12 cellular contexts compared by ENCODE assay signal in genomic region chr1:48726557-48726956, GRCh38. TPM values are rescaled to one million over a fixed set of nuclear protein-coding genes. Genes with fewer than 3 reads are reported as not detected.
A peak's percentile ranks its signal among the peaks of the same experiment; 100 is the strongest.
DNase-seq lines count a peak whose midpoint lies in the region; ATAC-seq and TF ChIP-seq lines count a peak whose summit lies in the region.
"Had no signal": no experiment of that assay in that cellular context is flagged by ENCODE, and none has a peak within 500 bp of the region (broad histone marks: within the 10 kb centered on the region; RNA-seq: fewer than 3 reads in every experiment).

No MANE protein-coding gene starts in this region.

- H3K4me3 Mint-ChIP-seq in Caco-2 (ENCODE audit: unreplicated experiment) (no peak overlapping the region), endothelial cell (ENCODE audit: unreplicated experiment) (no peak overlapping the region)
- H3K4me3 Mint-ChIP-seq: CD4-positive, alpha-beta memory T cell had no signal

- H3K27me3 Mint-ChIP-seq in Caco-2 (ENCODE audit: insufficient read depth, unreplicated experiment) (peaks cover 3% of the 10 kb centered on the region), endothelial cell (ENCODE audit: unreplicated experiment) (peaks cover 3% of the 10 kb centered on the region)

- BruUV-seq in Caco-2 (replicated peaks; lab: Mats Ljungman, UMichigan), result no TSS peak

- H3K4me1 ChIP-seq in Caco-2, result no peaks in the 10 kb centered on the region
- H3K4me1 ChIP-seq: A549, BE2C, HAP-1 had no signal

- DNase-seq in HuH-7 (ENCODE audit: low spot score) (no peak), Caco-2 (no peak), Right ventricle myocardium superior (no peak), endothelial cell (ENCODE audit: low spot score) (no peak)
- DNase-seq: BE2C; CD4-positive, alpha-beta memory T cell; GF-D8 had no signal

- no peaks in the 10 kb centered on the region for H3K27me3 ChIP-seq in Caco-2 (replicated peaks; ENCODE audit: control insufficient read depth, insufficient read depth, low read length)
- H3K27me3 ChIP-seq: BE2C had no signal

- H3K27ac Mint-ChIP-seq in Caco-2 (ENCODE audit: unreplicated experiment) (no peak overlapping the region), endothelial cell (ENCODE audit: unreplicated experiment) (no peak overlapping the region)
- H3K27ac Mint-ChIP-seq: CD4-positive, alpha-beta memory T cell had no signal

- POLR2A ChIA-PET in Caco-2 (lab: Charles Lee), result no interaction called here

- TF ChIP-seq CTCF in Caco-2 (IDR thresholded peaks at IDR 0.05; ENCODE audit: insufficient read depth in 1 of 2, low read depth in 1 of 2, low read length in 1 of 2, severe bottlenecking in 1 of 2, unreplicated experiment in 1 of 2) (no peak), endothelial cell (IDR thresholded peaks at IDR 0.05; ENCODE audit: unreplicated experiment) (no peak)

- CTCF ChIA-PET in Caco-2 (lab: Charles Lee), result no interaction called here

- H3K4me1 Mint-ChIP-seq in Caco-2 (ENCODE audit: low read depth, unreplicated experiment), result no peaks in the 10 kb centered on the region
- H3K4me1 Mint-ChIP-seq in endothelial cell (ENCODE audit: unreplicated experiment), result no peaks in the 10 kb centered on the region
- H3K4me1 Mint-ChIP-seq: CD4-positive, alpha-beta memory T cell had no signal

- no peaks in the 10 kb centered on the region for H3K9me3 ChIP-seq in Caco-2
- H3K9me3 ChIP-seq: A549, BE2C, HAP-1 had no signal

- peak; percentile 71 for ATAC-seq in GM18907 (IDR thresholded peaks at IDR 0.05; ENCODE audit: unreplicated experiment)
- ATAC-seq in GM21423 (IDR thresholded peaks at IDR 0.05; ENCODE audit: unreplicated experiment), result peak; percentile 46
- ATAC-seq in HG03354 (IDR thresholded peaks at IDR 0.05; ENCODE audit: poor library complexity, severe bottlenecking, unreplicated experiment), result peak; percentile 73
- ATAC-seq in Right ventricle myocardium superior (ENCODE audit: poor library complexity), result no peak
- ATAC-seq: A549 had no signal

- intact Hi-C loops in Caco-2 (cut with micrococcal nuclease; ENCODE audit: unreplicated experiment), result no loop called here
- intact Hi-C loops in Right ventricle myocardium superior (cut with DNase I), result no loop called here

- no peak overlapping the region for H3K4me3 ChIP-seq in Caco-2 (ENCODE audit: low read depth, low read length)
- H3K4me3 ChIP-seq: A549, HAP-1 had no signal

- H3K9me3 Mint-ChIP-seq in Caco-2 (ENCODE audit: unreplicated experiment), result no peaks in the 10 kb centered on the region
- H3K9me3 Mint-ChIP-seq in endothelial cell (ENCODE audit: unreplicated experiment), result no peaks in the 10 kb centered on the region

- H3K36me3 Mint-ChIP-seq in Caco-2 (ENCODE audit: insufficient read depth, unreplicated experiment), result no peaks in the 10 kb centered on the region
- no peaks in the 10 kb centered on the region for H3K36me3 Mint-ChIP-seq in endothelial cell (ENCODE audit: low read depth, unreplicated experiment)
- H3K36me3 Mint-ChIP-seq: CD4-positive, alpha-beta memory T cell had no signal

- H3K36me3 ChIP-seq in Caco-2 (ENCODE audit: control insufficient read depth, insufficient read depth, low read length), result no peaks in the 10 kb centered on the region
- H3K36me3 ChIP-seq: BE2C, HAP-1 had no signal

RNA-seq across cellular contexts. Expression of gene BEND5, which starts 50.1 kb away (rescaled TPM):
- total RNA-seq in Caco-2 (2022), result 0.57 TPM in 1 of 2 replicates, not detected in the other
- 5.0 TPM for total RNA-seq in Right ventricle myocardium superior
- 9.1 TPM for total RNA-seq in endothelial cell (ENCODE audit: unreplicated experiment)
